ENCODE assay signal across 25 cellular contexts in genomic region chr1:64251971-64252370, GRCh38. TPM values are rescaled to one million over a fixed set of nuclear protein-coding genes. Genes with fewer than 3 reads are reported as not detected.
DNase-seq lines count a peak whose midpoint lies in the region; ATAC-seq, FAIRE-seq and TF ChIP-seq lines count a peak whose summit lies in the region.
"Had no signal": no experiment of that assay in that cellular context is flagged by ENCODE, and none has a peak within 500 bp of the region (broad histone marks: within the 10 kb centered on the region; RNA-seq: fewer than 3 reads in every experiment).

No MANE protein-coding gene starts in this region.

- H4K20me1 ChIP-seq in neural progenitor cell (ENCODE audit: low read depth) = no peaks in the 10 kb centered on the region

- peaks cover 4% of the 10 kb centered on the region for H3F3A ChIP-seq in neural progenitor cell (ENCODE audit: low read depth)

- H3K9me3 ChIP-seq in neural progenitor cell (ENCODE audit: low read depth) = no peaks in the 10 kb centered on the region
- H3K9me3 ChIP-seq: SK-N-SH, thyroid gland had no signal

- peaks cover 9% of the 10 kb centered on the region for H3K4me1 Mint-ChIP-seq in chondrocyte (ENCODE audit: low read depth)
- peaks cover 5% of the 10 kb centered on the region for H3K4me1 Mint-ChIP-seq in neural progenitor cell
- H3K4me1 Mint-ChIP-seq: stimulated activated memory B cell treated with anti-CD40 and anti-IgM and Interleukin-4, amounts not matched to agents 10 μg/mL and 1 μg/mL and 100 μg/mL, for 72 hours had no signal

- H3K27me3 ChIP-seq in neural progenitor cell = no peaks in the 10 kb centered on the region
- H3K27me3 ChIP-seq: thyroid gland had no signal

- H3K27me3 Mint-ChIP-seq in chondrocyte (ENCODE audit: low read depth) (peaks cover 15% of the 10 kb centered on the region), neural progenitor cell (ENCODE audit: insufficient read depth, low read depth) (no peaks in the 10 kb centered on the region)

- H2AFZ ChIP-seq in neural progenitor cell (replicated peaks) = no peak overlapping the region

- H3K4me3 Mint-ChIP-seq in chondrocyte (ENCODE audit: unreplicated experiment) (no peak overlapping the region), neural progenitor cell (no peak overlapping the region)
- H3K4me3 Mint-ChIP-seq: nephron progenitor cell; stimulated activated memory B cell treated with anti-CD40 and anti-IgM and Interleukin-4, amounts not matched to agents 10 μg/mL and 1 μg/mL and 100 μg/mL, for 72 hours had no signal

- peak; percentile 26; the same call in 1 of the 3 replicates for TF ChIP-seq CTCF in GM12872 (IDR thresholded peaks at IDR 0.05; ENCODE audit: insufficient read depth, low read depth, low read length)
- TF ChIP-seq CTCF in chondrocyte (IDR thresholded peaks at IDR 0.05) = peak; percentile 30
- peak; percentile 21 for TF ChIP-seq CTCF in neural progenitor cell (IDR thresholded peaks at IDR 0.05)

- H3K36me3 Mint-ChIP-seq in chondrocyte (ENCODE audit: low read depth) (peaks cover 25% of the 10 kb centered on the region), neural progenitor cell (no peaks in the 10 kb centered on the region)
- H3K36me3 Mint-ChIP-seq: stimulated activated memory B cell treated with anti-CD40 and anti-IgM and Interleukin-4, amounts not matched to agents 10 μg/mL and 1 μg/mL and 100 μg/mL, for 72 hours had no signal

- no peak overlapping the region for H3K4me2 ChIP-seq in neural progenitor cell
- H3K4me2 ChIP-seq: SK-N-SH had no signal

- H3K4me1 ChIP-seq in neural progenitor cell = peaks cover 5% of the 10 kb centered on the region
- H3K4me1 ChIP-seq: thyroid gland had no signal

- H3K36me3 ChIP-seq in neural progenitor cell = no peaks in the 10 kb centered on the region
- H3K36me3 ChIP-seq: thyroid gland had no signal

- H3K9me3 Mint-ChIP-seq in chondrocyte (ENCODE audit: low read depth) (peaks cover 28% of the 10 kb centered on the region), neural progenitor cell (peaks cover 5% of the 10 kb centered on the region)

- no peak for ATAC-seq in HG02759 (IDR thresholded peaks at IDR 0.05; ENCODE audit: unreplicated experiment)
- ATAC-seq: stimulated activated memory B cell treated with anti-CD40 and anti-IgM and Interleukin-4, amounts not matched to agents 10 μg/mL and 1 μg/mL and 100 μg/mL, for 72 hours had no signal

- no peaks in the 10 kb centered on the region for H3K79me2 ChIP-seq in neural progenitor cell (ENCODE audit: low read depth)

- no peak for FAIRE-seq in RCC 7860 (lab: Jason Lieb, UNC)
- FAIRE-seq: astrocyte, islet of Langerhans had no signal

- no peak overlapping the region for H3K27ac Mint-ChIP-seq in chondrocyte (ENCODE audit: unreplicated experiment)
- H3K27ac Mint-ChIP-seq in neural progenitor cell = no peak overlapping the region
- H3K27ac Mint-ChIP-seq: nephron progenitor cell; stimulated activated memory B cell treated with anti-CD40 and anti-IgM and Interleukin-4, amounts not matched to agents 10 μg/mL and 1 μg/mL and 100 μg/mL, for 72 hours had no signal

- H3K4me3 ChIP-seq in neural progenitor cell = no peak overlapping the region
- H3K4me3 ChIP-seq: thyroid gland had no signal

- DNase-seq in NCI-H69 (lab: John Stamatoyannopoulos, UW) (peak; percentile 7), chondrocyte (ENCODE audit: low spot score) (peak; percentile 29), neural progenitor cell (ENCODE audit: low spot score) (peak; percentile 20), HuH-7.5 (ENCODE audit: low spot score) (no peak), RCC 7860 (ENCODE audit: low spot score) (no peak)
- DNase-seq: activated CD4-positive, alpha-beta T cell treated with anti-CD3 and anti-CD28 coated beads, Interleukin-2, amount 50 U/mL, for 1 hour; activated naive CD4-positive, alpha-beta T cell treated with Interleukin-2 at 50 U/mL for 16 hours; activated T-cell treated with anti-CD3 and anti-CD28 coated beads for 4 hours; dermis blood vessel endothelial cell; DMS153; head of caudate nucleus; MM.1S; NCI-H187 treated with DMSO at 0.1 percent for 48 hours; nephron progenitor cell; SK-N-SH; stimulated activated CD4-positive, alpha-beta T cell treated with anti-CD3 and anti-CD28 coated beads, Interleukin-12 subunit alpha, Interleukin-12 subunit beta, amount 100 ng/mL, for 4 hours; thyroid gland had no signal

- H3K9ac ChIP-seq in neural progenitor cell = no peak overlapping the region
- H3K9ac ChIP-seq: SK-N-SH had no signal

- H3K27ac ChIP-seq in neural progenitor cell = no peak overlapping the region
- H3K27ac ChIP-seq: C4-2B, thyroid gland had no signal

RNA-seq across cellular contexts. Expression of gene UBE2U, which starts 48.5 kb away (rescaled TPM):
- total RNA-seq in chondrocyte (0.27 TPM in 1 of 3 replicates, not detected in the others), neural progenitor cell (ENCODE audit: low replicate concordance) (not detected in 2 replicates)
- total RNA-seq: astrocyte, dermis blood vessel endothelial cell, mesenteric fat pad, pulmonary artery endothelial cell, thyroid gland had no signal

Comparison
In these comparisons a context has a peak if more than half of its experiments do, and no peak if none do; other contexts are left out.
1. DNase-seq: peak in NCI-H69 (single experiment), chondrocyte (single experiment) and neural progenitor cell (single experiment); none in HuH-7.5 (single experiment) and RCC 7860 (single experiment).
2. Peak in every context shown above with its lines, with median percentiles within 50 percentile points of each other: CTCF ChIP-seq.